1 cellular context compared by ENCODE assay signal in the genomic region with DNA sequence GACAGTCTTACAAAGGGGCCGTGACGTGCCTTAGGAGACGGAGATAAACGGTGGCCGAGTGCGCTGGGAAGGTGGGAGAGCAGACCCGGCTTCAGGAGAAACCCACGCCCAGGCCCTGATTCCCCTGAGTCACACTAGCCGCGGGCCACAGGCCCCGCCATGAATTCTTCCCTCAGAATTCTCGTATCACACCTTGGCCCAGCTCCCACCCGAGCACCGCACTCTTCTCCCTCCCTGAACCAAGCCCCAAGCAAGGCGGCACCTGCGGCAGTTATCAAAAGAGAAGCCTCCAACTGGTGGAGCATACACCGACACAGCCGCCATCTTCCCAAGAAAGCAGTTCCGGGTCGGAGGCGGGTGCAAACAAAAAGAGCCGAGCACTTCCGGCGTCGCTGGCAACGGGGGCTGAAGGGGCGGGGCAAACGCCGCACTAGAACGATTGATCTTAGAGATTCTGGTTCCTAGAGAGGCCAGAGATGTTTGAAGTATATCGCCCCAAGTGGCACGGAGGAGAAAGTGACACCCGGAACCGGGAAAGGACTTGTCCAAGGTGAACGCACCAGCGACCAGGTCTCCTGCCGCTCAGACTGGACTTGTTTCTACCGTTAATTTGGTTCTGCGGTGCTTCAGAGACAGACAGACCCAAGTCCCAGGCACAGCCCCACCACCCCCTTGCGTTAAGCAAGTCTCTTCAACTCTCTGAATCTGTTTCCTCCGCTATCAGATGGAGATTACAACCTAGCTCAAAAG.
TF ChIP-seq lines count a peak whose summit lies in the region.

Gene PSMB7, minus strand, starts transcription at position 341 of the 750 bp plus-strand sequence. Its CDS starts 17 bp downstream, at position 324.

TF ChIP-seq in HepG2, 621 proteins besides CTCF, POLR2A, EP300 and RAD21 (continued from another document and continues in another):
- TF ChIP-seq, protein P1, sequence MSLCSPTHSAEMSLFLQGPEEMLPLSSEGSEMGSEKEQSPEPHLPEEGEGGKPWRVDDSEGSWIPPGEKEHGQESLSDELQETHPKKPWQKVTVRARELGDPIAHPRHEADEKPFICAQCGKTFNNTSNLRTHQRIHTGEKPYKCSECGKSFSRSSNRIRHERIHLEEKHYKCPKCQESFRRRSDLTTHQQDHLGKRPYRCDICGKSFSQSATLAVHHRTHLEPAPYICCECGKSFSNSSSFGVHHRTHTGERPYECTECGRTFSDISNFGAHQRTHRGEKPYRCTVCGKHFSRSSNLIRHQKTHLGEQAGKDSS (CRISPR knock-in tag; IDR thresholded peaks at IDR 0.05; ENCODE audit: borderline replicate concordance, low read depth): no peak; the same call in 1 of the 2 replicates
- TF ChIP-seq ATM (IDR thresholded peaks at IDR 0.05; ENCODE audit: borderline replicate concordance): no peak
- TF ChIP-seq ZFP1 (CRISPR knock-in tag; IDR thresholded peaks at IDR 0.05): no peak
- TF ChIP-seq ZNF510 (CRISPR knock-in tag; IDR thresholded peaks at IDR 0.05; ENCODE audit: low read depth): no peak
- no peak for TF ChIP-seq NAIF1 (CRISPR knock-in tag; IDR thresholded peaks at IDR 0.05; ENCODE audit: borderline replicate concordance)
- TF ChIP-seq TBX3 (IDR thresholded peaks at IDR 0.05; ENCODE audit: borderline replicate concordance): 0 out of 2 replicates have a peak, but pooled peaks have one; percentile 16
- TF ChIP-seq FOXK2 (IDR thresholded peaks at IDR 0.05): no peak
- peak; percentile 94 for TF ChIP-seq GMEB1 (CRISPR knock-in tag; IDR thresholded peaks at IDR 0.05; ENCODE audit: borderline replicate concordance)
- no peak for TF ChIP-seq ZNF121 (CRISPR knock-in tag; IDR thresholded peaks at IDR 0.05)
- 0 out of 2 replicates have a peak, but pooled peaks have one; percentile 39 for TF ChIP-seq RFXAP (CRISPR knock-in tag; IDR thresholded peaks at IDR 0.05; ENCODE audit: borderline replicate concordance)
- no peak for TF ChIP-seq HIC2 (CRISPR knock-in tag; IDR thresholded peaks at IDR 0.05; ENCODE audit: low read depth)
- no peak for TF ChIP-seq HDAC6 (IDR thresholded peaks at IDR 0.05; ENCODE audit: low read depth, low read length)
- TF ChIP-seq MTERF4 (CRISPR knock-in tag; IDR thresholded peaks at IDR 0.05): no peak
- TF ChIP-seq PAXIP1 (CRISPR knock-in tag; conservative IDR thresholded peaks at IDR 0.05): peak; percentile 37
- TF ChIP-seq AHR (CRISPR knock-in tag; IDR thresholded peaks at IDR 0.05): 0 out of 2 replicates have a peak, but pooled peaks have one; percentile 28
- peak; percentile 81 for TF ChIP-seq POLR2AphosphoS5 (IDR thresholded peaks at IDR 0.05; ENCODE audit: low read depth, low read length)
- TF ChIP-seq, protein P2, sequence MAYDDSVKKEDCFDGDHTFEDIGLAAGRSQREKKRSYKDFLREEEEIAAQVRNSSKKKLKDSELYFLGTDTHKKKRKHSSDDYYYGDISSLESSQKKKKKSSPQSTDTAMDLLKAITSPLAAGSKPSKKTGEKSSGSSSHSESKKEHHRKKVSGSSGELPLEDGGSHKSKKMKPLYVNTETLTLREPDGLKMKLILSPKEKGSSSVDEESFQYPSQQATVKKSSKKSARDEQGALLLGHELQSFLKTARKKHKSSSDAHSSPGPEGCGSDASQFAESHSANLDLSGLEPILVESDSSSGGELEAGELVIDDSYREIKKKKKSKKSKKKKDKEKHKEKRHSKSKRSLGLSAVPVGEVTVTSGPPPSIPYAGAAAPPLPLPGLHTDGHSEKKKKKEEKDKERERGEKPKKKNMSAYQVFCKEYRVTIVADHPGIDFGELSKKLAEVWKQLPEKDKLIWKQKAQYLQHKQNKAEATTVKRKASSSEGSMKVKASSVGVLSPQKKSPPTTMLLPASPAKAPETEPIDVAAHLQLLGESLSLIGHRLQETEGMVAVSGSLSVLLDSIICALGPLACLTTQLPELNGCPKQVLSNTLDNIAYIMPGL (CRISPR knock-in tag; IDR thresholded peaks at IDR 0.05; ENCODE audit: borderline replicate concordance in 1 of 2, low read depth in 1 of 2): peak; percentile 71
- peak; percentile 79 for TF ChIP-seq ZMYM2 (CRISPR knock-in tag; IDR thresholded peaks at IDR 0.05)
- TF ChIP-seq HES4 (CRISPR knock-in tag; IDR thresholded peaks at IDR 0.05; ENCODE audit: borderline replicate concordance): no peak
- no peak for TF ChIP-seq ZNF567 (CRISPR knock-in tag; IDR thresholded peaks at IDR 0.05; ENCODE audit: borderline replicate concordance)
- no peak for TF ChIP-seq FOXC1 (CRISPR knock-in tag; IDR thresholded peaks at IDR 0.05; ENCODE audit: borderline replicate concordance)
- no peak for TF ChIP-seq ZNF451 (CRISPR knock-in tag; IDR thresholded peaks at IDR 0.05)
- TF ChIP-seq, protein P3, sequence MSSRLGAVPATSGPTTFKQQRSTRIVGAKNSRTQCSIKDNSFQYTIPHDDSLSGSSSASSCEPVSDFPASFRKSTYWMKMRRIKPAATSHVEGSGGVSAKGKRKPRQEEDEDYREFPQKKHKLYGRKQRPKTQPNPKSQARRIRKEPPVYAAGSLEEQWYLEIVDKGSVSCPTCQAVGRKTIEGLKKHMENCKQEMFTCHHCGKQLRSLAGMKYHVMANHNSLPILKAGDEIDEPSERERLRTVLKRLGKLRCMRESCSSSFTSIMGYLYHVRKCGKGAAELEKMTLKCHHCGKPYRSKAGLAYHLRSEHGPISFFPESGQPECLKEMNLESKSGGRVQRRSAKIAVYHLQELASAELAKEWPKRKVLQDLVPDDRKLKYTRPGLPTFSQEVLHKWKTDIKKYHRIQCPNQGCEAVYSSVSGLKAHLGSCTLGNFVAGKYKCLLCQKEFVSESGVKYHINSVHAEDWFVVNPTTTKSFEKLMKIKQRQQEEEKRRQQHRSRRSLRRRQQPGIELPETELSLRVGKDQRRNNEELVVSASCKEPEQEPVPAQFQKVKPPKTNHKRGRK (CRISPR knock-in tag; IDR thresholded peaks at IDR 0.05): no peak
- TF ChIP-seq ZNF589 (CRISPR knock-in tag; conservative IDR thresholded peaks at IDR 0.05): no peak
- no peak for TF ChIP-seq ARID2 (CRISPR knock-in tag; IDR thresholded peaks at IDR 0.05; ENCODE audit: borderline replicate concordance)
- TF ChIP-seq ARNT (IDR thresholded peaks at IDR 0.05): no peak
- TF ChIP-seq, protein P4, sequence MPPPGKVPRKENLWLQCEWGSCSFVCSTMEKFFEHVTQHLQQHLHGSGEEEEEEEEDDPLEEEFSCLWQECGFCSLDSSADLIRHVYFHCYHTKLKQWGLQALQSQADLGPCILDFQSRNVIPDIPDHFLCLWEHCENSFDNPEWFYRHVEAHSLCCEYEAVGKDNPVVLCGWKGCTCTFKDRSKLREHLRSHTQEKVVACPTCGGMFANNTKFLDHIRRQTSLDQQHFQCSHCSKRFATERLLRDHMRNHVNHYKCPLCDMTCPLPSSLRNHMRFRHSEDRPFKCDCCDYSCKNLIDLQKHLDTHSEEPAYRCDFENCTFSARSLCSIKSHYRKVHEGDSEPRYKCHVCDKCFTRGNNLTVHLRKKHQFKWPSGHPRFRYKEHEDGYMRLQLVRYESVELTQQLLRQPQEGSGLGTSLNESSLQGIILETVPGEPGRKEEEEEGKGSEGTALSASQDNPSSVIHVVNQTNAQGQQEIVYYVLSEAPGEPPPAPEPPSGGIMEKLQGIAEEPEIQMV (CRISPR knock-in tag; IDR thresholded peaks at IDR 0.05; ENCODE audit: low read depth): no peak
- TF ChIP-seq HNRNPLL (IDR thresholded peaks at IDR 0.05; ENCODE audit: low read depth, low read length, poor library complexity, severe bottlenecking): peak; percentile 42
- no peak for TF ChIP-seq RELA (CRISPR knock-in tag; IDR thresholded peaks at IDR 0.05)
- TF ChIP-seq THAP9 (CRISPR knock-in tag; IDR thresholded peaks at IDR 0.05; ENCODE audit: borderline replicate concordance): peak; percentile 76; the same call in 1 of the 2 replicates
- TF ChIP-seq NFYC (CRISPR knock-in tag; IDR thresholded peaks at IDR 0.05): no peak
- TF ChIP-seq U2AF2 (IDR thresholded peaks at IDR 0.05; ENCODE audit: low read depth, low read length): no peak
- TF ChIP-seq ISX (CRISPR knock-in tag; conservative IDR thresholded peaks at IDR 0.05): 0 out of 2 replicates have a peak, but pooled peaks have one; percentile 31
- TF ChIP-seq, protein P5, sequence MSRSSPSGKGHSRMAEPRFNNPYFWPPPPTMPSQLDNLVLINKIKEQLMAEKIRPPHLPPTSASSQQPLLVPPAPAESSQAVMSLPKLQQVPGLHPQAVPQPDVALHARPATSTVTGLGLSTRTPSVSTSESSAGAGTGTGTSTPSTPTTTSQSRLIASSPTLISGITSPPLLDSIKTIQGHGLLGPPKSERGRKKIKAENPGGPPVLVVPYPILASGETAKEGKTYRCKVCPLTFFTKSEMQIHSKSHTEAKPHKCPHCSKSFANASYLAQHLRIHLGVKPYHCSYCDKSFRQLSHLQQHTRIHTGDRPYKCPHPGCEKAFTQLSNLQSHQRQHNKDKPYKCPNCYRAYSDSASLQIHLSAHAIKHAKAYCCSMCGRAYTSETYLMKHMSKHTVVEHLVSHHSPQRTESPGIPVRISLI (CRISPR knock-in tag; IDR thresholded peaks at IDR 0.05; ENCODE audit: borderline replicate concordance): no peak
- TF ChIP-seq HNF4G (IDR thresholded peaks at IDR 0.05; ENCODE audit: borderline replicate concordance, low read depth, low read length): no peak
- no peak for TF ChIP-seq HNF4G (CRISPR knock-in tag; IDR thresholded peaks at IDR 0.05; ENCODE audit: borderline replicate concordance, low read depth)
- no peak for TF ChIP-seq ATF7 (IDR thresholded peaks at IDR 0.05)
- peak; percentile 32; the same call in 1 of the 2 replicates for TF ChIP-seq ATF7 (CRISPR knock-in tag; IDR thresholded peaks at IDR 0.05)
- TF ChIP-seq TSC22D2 (CRISPR knock-in tag; IDR thresholded peaks at IDR 0.05; ENCODE audit: borderline replicate concordance): no peak
- peak; percentile 73; the same call in 1 of the 2 replicates for TF ChIP-seq MIER3 (CRISPR knock-in tag; IDR thresholded peaks at IDR 0.05; ENCODE audit: borderline replicate concordance)
